Comparison of ENCODE assay signal across 12 cellular contexts in genomic region chr7:151063212-151063561, GRCh38. TPM values are rescaled to one million over a fixed set of nuclear protein-coding genes. Genes with fewer than 3 reads are reported as not detected.
A peak's percentile ranks its signal among the peaks of the same experiment; 100 is the strongest.
DNase-seq lines count a peak whose midpoint lies in the region; ATAC-seq and TF ChIP-seq lines count a peak whose summit lies in the region.
"Had no signal": no experiment of that assay in that cellular context is flagged by ENCODE, and none has a peak within 500 bp of the region (broad histone marks: within the 10 kb centered on the region; RNA-seq: fewer than 3 reads in every experiment).

No MANE protein-coding gene starts in this region.

- no peak overlapping the region for H3K4ac ChIP-seq in neuronal stem cell (ENCODE audit: low read length)

- no peak overlapping the region for H2AFZ ChIP-seq in neuronal stem cell (ENCODE audit: low read length)

- H3K4me1 ChIP-seq in foreskin keratinocyte (no peaks in the 10 kb centered on the region), neuronal stem cell (ENCODE audit: control insufficient read depth in 2 of 2, insufficient read depth in 1 of 2, low read depth in 1 of 2, low read length in 2 of 2) (peaks cover 17 to 33% of the 10 kb centered on the region in 2 donors)

- no peak for TF ChIP-seq CTCF in RWPE1 (conservative IDR thresholded peaks at IDR 0.05; ENCODE audit: low read depth)
- no peak for TF ChIP-seq CTCF in foreskin keratinocyte (conservative IDR thresholded peaks at IDR 0.05)

- no peak overlapping the region for H2BK12ac ChIP-seq in neuronal stem cell (ENCODE audit: low read length)

- no peaks in the 10 kb centered on the region for H3K27me3 ChIP-seq in foreskin keratinocyte
- H3K27me3 ChIP-seq in neuronal stem cell (ENCODE audit: control insufficient read depth in 3 of 3, insufficient read depth in 3 of 3, low read depth in 1 of 3, low read length in 3 of 3): peaks cover 0 to 18% (median 0%) of the 10 kb centered on the region in 3 experiments
- H3K27me3 ChIP-seq: BLaER1 had no signal

- H3K14ac ChIP-seq in neuronal stem cell (ENCODE audit: low read length): no peak overlapping the region

- H2BK120ac ChIP-seq in neuronal stem cell (ENCODE audit: low read depth, low read length): no peak overlapping the region

- ATAC-seq in foreskin keratinocyte: peak; percentile 0
- ATAC-seq in GM21526 (IDR thresholded peaks at IDR 0.05; ENCODE audit: low FRiP score, unreplicated experiment): no peak
- ATAC-seq: stimulated activated naive CD8-positive, alpha-beta T cell treated with anti-CD3 and anti-CD28 coated beads, Interleukin-15, Interleukin-2, amounts not matched to agents 100 U/mL and 50 U/mL, for 24 hours had no signal

- peak; percentile 67 for DNase-seq in AG08396 (ENCODE audit: low spot score)
- DNase-seq in RWPE1 (ENCODE audit: low spot score): no peak
- DNase-seq in foreskin keratinocyte: peak in 1 of 2 donors; percentile 34
- DNase-seq in neuronal stem cell (ENCODE audit: low spot score): no peak
- DNase-seq in effector CD4-positive, alpha-beta T cell: no peak
- no peak for DNase-seq in OCI-M2 (lab: John Stamatoyannopoulos, UW; ENCODE audit: unreplicated experiment)
- no peak for DNase-seq in NCI-H526 treated with DMSO at 0.1 percent for 48 hours (lab: John Stamatoyannopoulos, UW)
- DNase-seq: dorsolateral prefrontal cortex; stimulated activated naive CD8-positive, alpha-beta T cell treated with anti-CD3 and anti-CD28 coated beads, Interleukin-15, Interleukin-2, amounts not matched to agents 100 U/mL and 50 U/mL, for 24 hours had no signal

- H3K18ac ChIP-seq in neuronal stem cell (ENCODE audit: low read length): no peak overlapping the region

- H3K4me3 ChIP-seq in neuronal stem cell (ENCODE audit: low read length in 2 of 2): no peak overlapping the region
- H3K4me3 ChIP-seq: BLaER1, dorsolateral prefrontal cortex had no signal

- WGBS in neuronal stem cell (ENCODE audit: extremely low coverage in 2 of 2, insufficient read length in 2 of 2, insufficient replicate concordance in 1 of 2), 2 donors: no CpG with 5 or more reads among the region's 11 CpGs

- peak overlapping the region; percentile 96 for H3K27ac ChIP-seq in RWPE1
- no peak overlapping the region for H3K27ac ChIP-seq in foreskin keratinocyte
- H3K27ac ChIP-seq in neuronal stem cell (replicated peaks; ENCODE audit: low read length): no peak overlapping the region
- H3K27ac ChIP-seq: BLaER1, KMS-11 had no signal

- H3K36me3 ChIP-seq in neuronal stem cell (replicated peaks in 1 of 2; ENCODE audit: control insufficient read depth in 2 of 2, insufficient read depth in 2 of 2, low read length in 2 of 2): peaks cover 28 to 57% of the 10 kb centered on the region in 2 donors

- H3K9ac ChIP-seq in neuronal stem cell (ENCODE audit: low read depth, low read length, poor library complexity): no peak overlapping the region
- H3K9ac ChIP-seq: BLaER1, KMS-11 had no signal

- no peak overlapping the region for H3K23ac ChIP-seq in neuronal stem cell (ENCODE audit: low read depth, low read length, poor library complexity)

- H4K91ac ChIP-seq in neuronal stem cell (ENCODE audit: low read depth, low read length, poor library complexity): no peak overlapping the region

- CTCF ChIA-PET in RWPE1 (lab: Yijun Ruan, JAX): interaction anchor here (0.6 kb wide), 2 partner anchors 16 to 39 kb away, joined by 3 to 4 read pairs; partner anchors contain the start of gene ATG9B

- POLR2A ChIA-PET in RWPE1 (lab: Yijun Ruan, JAX; ENCODE audit: low non-redundant PET): no interaction called here

- H2BK5ac ChIP-seq in neuronal stem cell (ENCODE audit: low read length): no peak overlapping the region

- peaks cover 4% of the 10 kb centered on the region for H3K79me1 ChIP-seq in neuronal stem cell (ENCODE audit: low read depth, low read length)

- H3K9me3 ChIP-seq in neuronal stem cell (replicated peaks in 1 of 2; ENCODE audit: control insufficient read depth in 2 of 2, insufficient read depth in 1 of 2, low read depth in 1 of 2, low read length in 2 of 2): no peaks in the 10 kb centered on the region
- H3K9me3 ChIP-seq: BLaER1 had no signal

- no peak overlapping the region for H2BK15ac ChIP-seq in neuronal stem cell (ENCODE audit: low read length)

- peak overlapping the region; percentile 64 for H3K4me2 ChIP-seq in neuronal stem cell (ENCODE audit: insufficient read depth, low read length, poor library complexity, severe bottlenecking)
- H3K4me2 ChIP-seq: BLaER1, KMS-11 had no signal

- H4K8ac ChIP-seq in neuronal stem cell (ENCODE audit: low read depth, low read length): no peak overlapping the region

- no peak overlapping the region for H2AK5ac ChIP-seq in neuronal stem cell (ENCODE audit: low read depth, low read length)

RNA-seq across cellular contexts. Expression of gene SLC4A2, which starts 3.8 kb away (rescaled TPM):
- total RNA-seq in foreskin keratinocyte: 70.8 and 83.6 TPM in 2 replicates
- 81.1 and 86.5 TPM in 2 replicates for polyA plus RNA-seq in foreskin keratinocyte
- polyA plus RNA-seq in neuronal stem cell (2013, experiment 1 of 2): 47.2 TPM
- polyA plus RNA-seq in neuronal stem cell (2013, experiment 2 of 2): 44.5 TPM

RNA-seq across cellular contexts. Expression of gene CDK5, which starts 5.5 kb away (rescaled TPM):
- 17.7 and 18.6 TPM in 2 replicates for total RNA-seq in foreskin keratinocyte
- 22.5 and 22.6 TPM in 2 replicates for polyA plus RNA-seq in foreskin keratinocyte
- polyA plus RNA-seq in neuronal stem cell (2013, experiment 1 of 2): 14.1 TPM
- 13.9 TPM for polyA plus RNA-seq in neuronal stem cell (2013, experiment 2 of 2)

RNA-seq across cellular contexts. Expression of gene ASIC3, which starts 14.9 kb away (rescaled TPM):
- 0.25 and 0.95 TPM in 2 replicates for total RNA-seq in foreskin keratinocyte
- polyA plus RNA-seq in foreskin keratinocyte: 0.51 and 0.60 TPM in 2 replicates
- polyA plus RNA-seq in neuronal stem cell (2013, experiment 1 of 2): 5.1 TPM
- polyA plus RNA-seq in neuronal stem cell (2013, experiment 2 of 2): 4.6 TPM

RNA-seq across cellular contexts. Expression of gene FASTK, which starts 17.4 kb away (rescaled TPM):
- 49.4 and 55.2 TPM in 2 replicates for total RNA-seq in foreskin keratinocyte
- 64.6 and 71.5 TPM in 2 replicates for polyA plus RNA-seq in foreskin keratinocyte
- 40.4 TPM for polyA plus RNA-seq in neuronal stem cell (2013, experiment 1 of 2)
- polyA plus RNA-seq in neuronal stem cell (2013, experiment 2 of 2): 40.8 TPM

RNA-seq across cellular contexts. Expression of gene TMUB1, which starts 20.1 kb away (rescaled TPM):
- total RNA-seq in foreskin keratinocyte: 38.8 and 39.7 TPM in 2 replicates
- polyA plus RNA-seq in foreskin keratinocyte: 74.3 and 83.3 TPM in 2 replicates
- 45.7 TPM for polyA plus RNA-seq in neuronal stem cell (2013, experiment 1 of 2)
- 44.8 TPM for polyA plus RNA-seq in neuronal stem cell (2013, experiment 2 of 2)
